ENCODE assay signal across 8 cellular contexts in genomic region chr6:32154514-32155161, GRCh38. TPM values are rescaled to one million over a fixed set of nuclear protein-coding genes. Genes with fewer than 3 reads are reported as not detected.
DNase-seq lines count a peak whose midpoint lies in the region; TF ChIP-seq lines count a peak whose summit lies in the region.

No MANE protein-coding gene starts in this region.

- H3K27ac ChIP-seq in Peyer's patch, result peak overlapping the region; percentile 72 to 85 (median 78)
- H3K27ac ChIP-seq in tibial artery, result peak overlapping the region; percentile 92 to 98

- peak overlapping the region; percentile 50 to 74 (median 69) for H3K4me3 ChIP-seq in Peyer's patch
- peak overlapping the region; percentile 67 to 81 for H3K4me3 ChIP-seq in tibial artery

- peaks cover 15% of the 10 kb centered on the region for H3K4me1 Mint-ChIP-seq in activated T-helper 2 cell treated with anti-CD3 and anti-CD28 coated beads, Interferon-gamma antibody, Interleukin-2, Interleukin-4, amounts not matched to agents 10 μg/mL and 5 μg/mL and 100 μg/mL, durations not matched to agents 14 hours and 24 hours and 36 hours (ENCODE audit: low read depth)
- H3K4me1 Mint-ChIP-seq in nephron progenitor cell, result peaks cover 56% of the 10 kb centered on the region

- H3K27me3 ChIP-seq in Peyer's patch (no peaks in the 10 kb centered on the region), tibial artery (no peaks in the 10 kb centered on the region)

- H3K4me3 Mint-ChIP-seq in activated T-helper 2 cell treated with anti-CD3 and anti-CD28 coated beads, Interferon-gamma antibody, Interleukin-2, Interleukin-4, amounts not matched to agents 10 μg/mL and 5 μg/mL and 100 μg/mL, durations not matched to agents 14 hours and 24 hours and 36 hours (ENCODE audit: low read depth), result peak overlapping the region; percentile 91
- peak overlapping the region; percentile 95 for H3K4me3 Mint-ChIP-seq in nephron progenitor cell

- intact Hi-C loops in activated T-helper 2 cell treated with anti-CD3 and anti-CD28 coated beads, Interferon-gamma antibody, Interleukin-2, Interleukin-4, amounts not matched to agents 10 μg/mL and 5 μg/mL and 100 μg/mL, durations not matched to agents 14 hours and 24 hours and 36 hours (cut with micrococcal nuclease), result loop anchor here (1.0 to 5.0 kb wide), 4 partner anchors 22 to 68 kb away; partner anchors contain the start of genes AGPAT1 and FKBPL
- intact Hi-C loops in tibial artery (cut with DNase I; ENCODE audit: low total_unique reads), result loop anchor here (2.0 to 5.0 kb wide), 2 partner anchors 36 to 67 kb away; no protein-coding TSS in a partner anchor

- peak; percentile 78 to 83 for DNase-seq in NCI-H2081 (lab: John Stamatoyannopoulos, UW)
- no peak for DNase-seq in NCI-H2081 treated with DMSO at 0.1 percent for 48 hours (lab: John Stamatoyannopoulos, UW)
- DNase-seq in HuH-7 (ENCODE audit: low spot score), result peak; percentile 75
- DNase-seq in Peyer's patch, result peak; percentile 78 to 90 (median 81)
- DNase-seq in activated T-helper 2 cell treated with anti-CD3 and anti-CD28 coated beads, Interferon-gamma antibody, Interleukin-2, Interleukin-4, amounts not matched to agents 10 μg/mL and 5 μg/mL and 100 μg/mL, durations not matched to agents 14 hours and 24 hours and 36 hours (ENCODE audit: low spot score), result peak; percentile 55
- DNase-seq in fibroblast of peridontal ligament (ENCODE audit: extremely low read depth), result peak; percentile 64
- DNase-seq in nephron progenitor cell, result peak; percentile 65
- DNase-seq in tibial artery, result peak; percentile 60 to 83

- H3K27me3 Mint-ChIP-seq in activated T-helper 2 cell treated with anti-CD3 and anti-CD28 coated beads, Interferon-gamma antibody, Interleukin-2, Interleukin-4, amounts not matched to agents 10 μg/mL and 5 μg/mL and 100 μg/mL, durations not matched to agents 14 hours and 24 hours and 36 hours (ENCODE audit: low read depth), result peaks cover 28% of the 10 kb centered on the region
- peaks cover 31% of the 10 kb centered on the region for H3K27me3 Mint-ChIP-seq in nephron progenitor cell (ENCODE audit: low read depth, poor library complexity)

- H3K4me1 ChIP-seq in Peyer's patch, result peaks cover 0 to 30% (median 5%) of the 10 kb centered on the region in 4 donors
- H3K4me1 ChIP-seq in tibial artery, result peaks cover 0 to 49% (median 39%) of the 10 kb centered on the region in 4 donors

- TF ChIP-seq CTCF in Peyer's patch (IDR thresholded peaks at IDR 0.05) (peak; percentile 52 to 84 (median 65)), nephron progenitor cell (IDR thresholded peaks at IDR 0.05) (peak; percentile 34), tibial artery (IDR thresholded peaks at IDR 0.05) (peak; percentile 57 to 69)

- H3K9me3 Mint-ChIP-seq in activated T-helper 2 cell treated with anti-CD3 and anti-CD28 coated beads, Interferon-gamma antibody, Interleukin-2, Interleukin-4, amounts not matched to agents 10 μg/mL and 5 μg/mL and 100 μg/mL, durations not matched to agents 14 hours and 24 hours and 36 hours, result no peaks in the 10 kb centered on the region
- no peaks in the 10 kb centered on the region for H3K9me3 Mint-ChIP-seq in nephron progenitor cell

- H3K36me3 ChIP-seq in Peyer's patch, result peaks cover 0 to 34% (median 0%) of the 10 kb centered on the region in 3 donors
- peaks cover 13 to 41% (median 17%) of the 10 kb centered on the region in 3 donors for H3K36me3 ChIP-seq in tibial artery

- no peak for TF ChIP-seq POLR2A in Peyer's patch (IDR thresholded peaks at IDR 0.05)

- peaks cover 15% of the 10 kb centered on the region for H3K36me3 Mint-ChIP-seq in activated T-helper 2 cell treated with anti-CD3 and anti-CD28 coated beads, Interferon-gamma antibody, Interleukin-2, Interleukin-4, amounts not matched to agents 10 μg/mL and 5 μg/mL and 100 μg/mL, durations not matched to agents 14 hours and 24 hours and 36 hours (ENCODE audit: low read depth)
- H3K36me3 Mint-ChIP-seq in nephron progenitor cell (ENCODE audit: low read depth), result peaks cover 30% of the 10 kb centered on the region

- H3K27ac Mint-ChIP-seq in activated T-helper 2 cell treated with anti-CD3 and anti-CD28 coated beads, Interferon-gamma antibody, Interleukin-2, Interleukin-4, amounts not matched to agents 10 μg/mL and 5 μg/mL and 100 μg/mL, durations not matched to agents 14 hours and 24 hours and 36 hours, result peak overlapping the region; percentile 82
- H3K27ac Mint-ChIP-seq in nephron progenitor cell, result peak overlapping the region; percentile 98

- H3K9me3 ChIP-seq in Peyer's patch, result no peaks in the 10 kb centered on the region
- no peaks in the 10 kb centered on the region for H3K9me3 ChIP-seq in tibial artery

RNA-seq across cellular contexts. Expression of gene PPT2, which starts 0.7 kb away (rescaled TPM):
- total RNA-seq in Peyer's patch, result 100 to 1,000 TPM in 1 of 4 donors, 10 to 100 TPM in 2, 1 to 10 TPM in 1; 7.4 to 121 (median 26.9) TPM
- 11.5 and 12.7 TPM in 2 replicates for total RNA-seq in activated T-helper 2 cell treated with anti-CD3 and anti-CD28 coated beads, Interferon-gamma antibody, Interleukin-2, Interleukin-4, amounts not matched to agents 10 μg/mL and 5 μg/mL and 100 μg/mL, durations not matched to agents 14 hours and 24 hours and 36 hours

RNA-seq across cellular contexts. Expression of gene PRRT1, which starts 2.9 kb away (rescaled TPM):
- total RNA-seq in Peyer's patch, result 1 to 10 TPM in 3 of 4 donors, not detected in 1; 3.1 to 4.1 (median 3.8) TPM
- total RNA-seq in activated T-helper 2 cell treated with anti-CD3 and anti-CD28 coated beads, Interferon-gamma antibody, Interleukin-2, Interleukin-4, amounts not matched to agents 10 μg/mL and 5 μg/mL and 100 μg/mL, durations not matched to agents 14 hours and 24 hours and 36 hours, result 0.27 TPM in 1 of 2 replicates, not detected in the other

RNA-seq across cellular contexts. Expression of gene EGFL8, which starts 9.8 kb away (rescaled TPM):
- 10 to 100 TPM in 3 of 4 donors, 1 to 10 TPM in 1; 8.9 to 28.1 (median 16.2) TPM for total RNA-seq in Peyer's patch
- 9.5 and 11.5 TPM in 2 replicates for total RNA-seq in activated T-helper 2 cell treated with anti-CD3 and anti-CD28 coated beads, Interferon-gamma antibody, Interleukin-2, Interleukin-4, amounts not matched to agents 10 μg/mL and 5 μg/mL and 100 μg/mL, durations not matched to agents 14 hours and 24 hours and 36 hours

RNA-seq across cellular contexts. Expression of gene AGPAT1, which starts 21.2 kb away (rescaled TPM):
- total RNA-seq in Peyer's patch, result 100 to 1,000 TPM in 1 of 4 donors, 10 to 100 TPM in 3; 28.9 to 140 (median 90.7) TPM
- 32.0 and 32.9 TPM in 2 replicates for total RNA-seq in activated T-helper 2 cell treated with anti-CD3 and anti-CD28 coated beads, Interferon-gamma antibody, Interleukin-2, Interleukin-4, amounts not matched to agents 10 μg/mL and 5 μg/mL and 100 μg/mL, durations not matched to agents 14 hours and 24 hours and 36 hours

RNA-seq across cellular contexts. Expression of gene RNF5, which starts 23.6 kb away (rescaled TPM):
- total RNA-seq in Peyer's patch, result 100 to 1,000 TPM in 3 of 4 donors, 10 to 100 TPM in 1; 84.2 to 199 (median 115) TPM
- total RNA-seq in activated T-helper 2 cell treated with anti-CD3 and anti-CD28 coated beads, Interferon-gamma antibody, Interleukin-2, Interleukin-4, amounts not matched to agents 10 μg/mL and 5 μg/mL and 100 μg/mL, durations not matched to agents 14 hours and 24 hours and 36 hours, result 61.9 and 63.8 TPM in 2 replicates
